Comparison of ENCODE assay signal across 18 cellular contexts in genomic region chr2:8582191-8582849, GRCh38.
DNase-seq lines count a peak whose midpoint lies in the region; ATAC-seq and TF ChIP-seq lines count a peak whose summit lies in the region.
"Had no signal": no experiment of that assay in that cellular context is flagged by ENCODE, and none has a peak within 500 bp of the region (broad histone marks: within the 10 kb centered on the region; RNA-seq: fewer than 3 reads in every experiment).

No MANE protein-coding gene starts in this region.

- CTCF ChIA-PET in A673 (lab: Charles Lee) = no interaction called here

- H3K4me3 ChIP-seq in cardiac muscle cell (no peak overlapping the region), body of pancreas (no peak overlapping the region), neuronal stem cell (ENCODE audit: low read length in 2 of 2) (no peak overlapping the region), thyroid gland (replicated peaks in 1 of 3) (no peak overlapping the region), A673 (ENCODE audit: low read depth, low read length, poor library complexity, severe bottlenecking) (no peak overlapping the region)
- H3K4me3 ChIP-seq: left lung had no signal

- H3K36me3 ChIP-seq in cardiac muscle cell = no peaks in the 10 kb centered on the region
- no peaks in the 10 kb centered on the region for H3K36me3 ChIP-seq in body of pancreas (replicated peaks in 1 of 2; ENCODE audit: insufficient read depth in 1 of 2, low read depth in 2 of 2)
- H3K36me3 ChIP-seq in neuronal stem cell (replicated peaks in 1 of 2; ENCODE audit: control insufficient read depth in 2 of 2, insufficient read depth in 2 of 2, low read length in 2 of 2) = no peaks in the 10 kb centered on the region
- no peaks in the 10 kb centered on the region for H3K36me3 ChIP-seq in thyroid gland
- no peaks in the 10 kb centered on the region for H3K36me3 ChIP-seq in A673 (ENCODE audit: insufficient read depth, low read length, poor library complexity, severe bottlenecking)
- H3K36me3 ChIP-seq: left lung had no signal

- no peaks in the 10 kb centered on the region for H3K27me3 ChIP-seq in cardiac muscle cell
- no peaks in the 10 kb centered on the region for H3K27me3 ChIP-seq in body of pancreas
- peaks cover 0 to 16% (median 15%) of the 10 kb centered on the region in 3 experiments for H3K27me3 ChIP-seq in neuronal stem cell (ENCODE audit: control insufficient read depth in 3 of 3, insufficient read depth in 3 of 3, low read depth in 1 of 3, low read length in 3 of 3)
- no peaks in the 10 kb centered on the region for H3K27me3 ChIP-seq in thyroid gland
- no peaks in the 10 kb centered on the region for H3K27me3 ChIP-seq in A673 (replicated peaks; ENCODE audit: insufficient read depth, low read depth, low read length, poor library complexity)
- H3K27me3 ChIP-seq: left lung had no signal

- no peak overlapping the region for H3K4me2 ChIP-seq in neuronal stem cell (ENCODE audit: insufficient read depth, low read length, poor library complexity, severe bottlenecking)

- no peak overlapping the region for H2AFZ ChIP-seq in neuronal stem cell (ENCODE audit: low read length)

- intact Hi-C loops in left cardiac atrium (cut with DNase I) (no loop called here), body of pancreas (cut with DNase I) (no loop called here), thyroid gland (cut with DNase I) (no loop called here), A673 (cut with micrococcal nuclease; ENCODE audit: unreplicated experiment) (loop anchor here (5.0 kb wide), 1 partner anchor 95 kb away; no protein-coding TSS in a partner anchor)

- no peak overlapping the region for H3K4ac ChIP-seq in neuronal stem cell (ENCODE audit: low read length)

- no peak overlapping the region for H2BK120ac ChIP-seq in neuronal stem cell (ENCODE audit: low read depth, low read length)

- H3K27ac ChIP-seq in cardiac muscle cell = peak overlapping the region; percentile 28
- H3K27ac ChIP-seq in body of pancreas = peak overlapping the region in 3 of 4 donors; percentile 74 to 88 (median 82)
- no peak overlapping the region for H3K27ac ChIP-seq in neuronal stem cell (replicated peaks; ENCODE audit: low read length)
- H3K27ac ChIP-seq in thyroid gland = peak overlapping the region in 2 of 3 donors; percentile 8 to 76
- H3K27ac ChIP-seq in A673 (ENCODE audit: low read depth, low read length, poor library complexity, severe bottlenecking) = no peak overlapping the region

- H4K91ac ChIP-seq in neuronal stem cell (ENCODE audit: low read depth, low read length, poor library complexity) = peak overlapping the region; percentile 69

- H2AK5ac ChIP-seq in neuronal stem cell (ENCODE audit: low read depth, low read length) = peak overlapping the region; percentile 93

- H4K8ac ChIP-seq in neuronal stem cell (ENCODE audit: low read depth, low read length) = no peak overlapping the region

- TF ChIP-seq POLR2A in body of pancreas (IDR thresholded peaks at IDR 0.05) (no peak), thyroid gland (IDR thresholded peaks at IDR 0.05) (no peak)

- peak overlapping the region; percentile 27 for H2BK15ac ChIP-seq in neuronal stem cell (ENCODE audit: low read length)

- peak overlapping the region; percentile 30 for H2BK5ac ChIP-seq in neuronal stem cell (ENCODE audit: low read length)

- H3K14ac ChIP-seq in neuronal stem cell (ENCODE audit: low read length) = peak overlapping the region; percentile 26

- H3K9me3 ChIP-seq in cardiac muscle cell (ENCODE audit: low read depth) (no peaks in the 10 kb centered on the region), body of pancreas (no peaks in the 10 kb centered on the region), neuronal stem cell (replicated peaks in 1 of 2; ENCODE audit: control insufficient read depth in 2 of 2, insufficient read depth in 1 of 2, low read depth in 1 of 2, low read length in 2 of 2) (peaks cover 0 to 3% of the 10 kb centered on the region in 2 donors), thyroid gland (no peaks in the 10 kb centered on the region), A673 (ENCODE audit: low read depth, low read length, poor library complexity, severe bottlenecking) (no peaks in the 10 kb centered on the region)
- H3K9me3 ChIP-seq: left lung had no signal

- H3K23ac ChIP-seq in neuronal stem cell (ENCODE audit: low read depth, low read length, poor library complexity) = peak overlapping the region; percentile 76

- no peaks in the 10 kb centered on the region for H3K79me1 ChIP-seq in neuronal stem cell (ENCODE audit: low read depth, low read length)

- H2BK12ac ChIP-seq in neuronal stem cell (ENCODE audit: low read length) = peak overlapping the region; percentile 68

- 82 to 89% methylated on average over 4 to 6 of the region's 7 CpGs for WGBS in body of pancreas, 2 donors
- no CpG with 5 or more reads among the region's 7 CpGs for WGBS in neuronal stem cell (ENCODE audit: extremely low coverage in 2 of 2, insufficient read length in 2 of 2, insufficient replicate concordance in 1 of 2), 2 donors
- 91 to 95% methylated on average over 7 of the region's 7 CpGs for WGBS in thyroid gland, 2 donors

- ATAC-seq in left cardiac atrium = no peak
- ATAC-seq in body of pancreas = no peak

- no peak overlapping the region for H3K9ac ChIP-seq in neuronal stem cell (ENCODE audit: low read depth, low read length, poor library complexity)

- no peak for TF ChIP-seq CTCF in cardiac muscle cell (IDR thresholded peaks at IDR 0.05; ENCODE audit: low read depth, low read length)
- no peak for TF ChIP-seq CTCF in body of pancreas (IDR thresholded peaks at IDR 0.05)
- no peak for TF ChIP-seq CTCF in thyroid gland (IDR thresholded peaks at IDR 0.05)
- no peak for TF ChIP-seq CTCF in A673 (conservative IDR thresholded peaks at IDR 0.05; ENCODE audit: low read depth, low read length)

- peak overlapping the region; percentile 66 for H3K18ac ChIP-seq in neuronal stem cell (ENCODE audit: low read length)

- no TSS peak for BruUV-seq in A673 (replicated peaks; lab: Mats Ljungman, UMichigan)

- H3K4me1 ChIP-seq in cardiac muscle cell (ENCODE audit: low read depth) (peaks cover 27% of the 10 kb centered on the region), body of pancreas (peaks cover 32% of the 10 kb centered on the region), neuronal stem cell (ENCODE audit: control insufficient read depth in 2 of 2, insufficient read depth in 1 of 2, low read depth in 1 of 2, low read length in 2 of 2) (peaks cover 0 to 16% of the 10 kb centered on the region in 2 donors), thyroid gland (peaks cover 15 to 21% of the 10 kb centered on the region in 2 donors), A673 (ENCODE audit: insufficient read depth, low read length, poor library complexity, severe bottlenecking) (peaks cover 16% of the 10 kb centered on the region)

- DNase-seq in cardiac muscle cell (ENCODE audit: low read depth in 1 of 2, low spot score in 1 of 2) = no peak
- no peak for DNase-seq in left cardiac atrium
- no peak for DNase-seq in body of pancreas
- no peak for DNase-seq in neuronal stem cell (ENCODE audit: low spot score)
- no peak for DNase-seq in thyroid gland
- no peak for DNase-seq in A673 (ENCODE audit: low spot score)
- DNase-seq in NCI-H2029 (lab: John Stamatoyannopoulos, UW) = no peak
- no peak for DNase-seq in NCI-H2196 (lab: John Stamatoyannopoulos, UW; ENCODE audit: unreplicated experiment)
- DNase-seq: activated naive CD4-positive, alpha-beta T cell treated with anti-CD3 and anti-CD28 coated beads, Interleukin-2, amount 10 ng/mL, durations not matched to agents 7 days and 5 days; activated T-cell treated with anti-CD3 and anti-CD28 coated beads, Interleukin-2, amount 50 U/mL, for 1 hour; cortex of kidney; EL; foreskin melanocyte; NCI-H1930; stimulated activated CD4-positive, alpha-beta T cell treated with anti-CD3 and anti-CD28 coated beads, Interleukin-12 subunit alpha, Interleukin-12 subunit beta, amount 100 ng/mL, for 4 hours; stimulated activated naive CD4-positive, alpha-beta T cell treated with Interleukin-2 at 50 U/mL for 16 hours; T-helper 9 cell had no signal

- POLR2A ChIA-PET in A673 (lab: Charles Lee; ENCODE audit: low non-redundant PET) = no interaction called here

Comparison
In these comparisons a context has a peak if more than half of its experiments do, and no peak if none do; other contexts are left out.
1. H3K27ac ChIP-seq: peak in cardiac muscle cell (single experiment), body of pancreas (3 of 4) and thyroid gland (2 of 3); none in neuronal stem cell (single experiment) and A673 (single experiment).